Comparison of ENCODE assay signal across 16 cellular contexts in the genomic region with DNA sequence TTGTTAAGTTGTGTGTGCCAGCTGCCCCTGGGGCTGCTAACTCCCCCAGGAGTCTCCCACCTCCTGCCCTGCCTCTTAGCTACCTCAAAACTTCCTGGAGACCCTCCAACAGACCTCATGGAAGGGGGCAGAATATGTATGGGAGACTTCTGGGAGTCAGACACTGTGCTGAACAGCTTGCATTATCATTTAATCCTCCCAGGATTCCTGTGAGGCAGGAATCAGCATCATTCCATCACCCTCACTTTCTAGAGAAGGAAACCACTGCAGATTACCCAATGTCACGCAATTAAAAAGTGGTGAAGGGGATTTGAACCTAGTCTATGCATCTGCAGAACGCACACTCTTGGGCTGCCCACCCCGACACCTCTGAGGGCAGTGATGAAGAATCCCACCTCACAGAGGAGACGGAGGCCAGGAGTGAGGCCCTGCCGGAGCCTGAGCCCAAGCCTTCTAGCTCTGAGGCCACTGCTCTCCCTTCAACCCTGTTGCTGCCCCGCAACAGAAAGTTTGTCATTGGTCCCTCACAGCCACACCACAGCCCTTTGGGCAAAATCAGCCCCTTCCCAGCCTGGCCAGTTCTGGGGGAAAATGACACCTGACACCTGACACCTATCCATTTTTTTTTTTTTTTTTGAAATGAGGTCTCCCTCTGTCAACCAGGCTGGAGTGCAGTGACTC. TPM values are rescaled to one million over a fixed set of nuclear protein-coding genes. Genes with fewer than 3 reads are reported as not detected.
DNase-seq lines count a peak whose midpoint lies in the region; ATAC-seq and TF ChIP-seq lines count a peak whose summit lies in the region.
"Had no signal": no experiment of that assay in that cellular context is flagged by ENCODE, and none has a peak within 500 bp of the region (broad histone marks: within the 10 kb centered on the region; RNA-seq: fewer than 3 reads in every experiment).

No MANE protein-coding gene starts in this region.

- H3K27ac ChIP-seq in sigmoid colon: peak overlapping the region; percentile 96 to 98 (median 98)
- H3K27ac ChIP-seq: BLaER1 treated with 17β-estradiol and CSF1 and Interleukin-3, amounts not matched to agents 10 nM and 100 nM had no signal

- peaks cover 70 to 76% (median 71%) of the 10 kb centered on the region in 4 donors for H3K36me3 ChIP-seq in sigmoid colon
- H3K36me3 ChIP-seq: BLaER1 treated with 17β-estradiol and CSF1 and Interleukin-3, amounts not matched to agents 10 nM and 100 nM had no signal

- H3K4me3 ChIP-seq in AG10803 (ENCODE audit: low read length): peak overlapping the region; percentile 99
- peak overlapping the region; percentile 75 to 95 (median 84) for H3K4me3 ChIP-seq in sigmoid colon
- H3K4me3 ChIP-seq: BLaER1 treated with 17β-estradiol and CSF1 and Interleukin-3, amounts not matched to agents 10 nM and 100 nM had no signal

- WGBS in sigmoid colon, 2 donors: 85 to 88% methylated on average over 6 of the region's 6 CpGs

- TF ChIP-seq POLR2A in sigmoid colon (IDR thresholded peaks at IDR 0.05): peak; percentile 13 to 34

- H3K4me1 ChIP-seq in sigmoid colon: peaks cover 0 to 36% (median 29%) of the 10 kb centered on the region in 4 donors

- H3K9me3 ChIP-seq in sigmoid colon: no peaks in the 10 kb centered on the region
- H3K9me3 ChIP-seq: BLaER1 treated with 17β-estradiol and CSF1 and Interleukin-3, amounts not matched to agents 10 nM and 100 nM had no signal

- intact Hi-C loops in sigmoid colon (cut with DNase I): no loop called here

- no peaks in the 10 kb centered on the region for H3K27me3 ChIP-seq in sigmoid colon
- H3K27me3 ChIP-seq: BLaER1 treated with 17β-estradiol and CSF1 and Interleukin-3, amounts not matched to agents 10 nM and 100 nM had no signal

- DNase-seq in AG10803 (ENCODE audit: low read depth) (peak; percentile 43), amniotic epithelial cell (ENCODE audit: low read depth) (peak; percentile 65), iPS-NIHi11 (ENCODE audit: low spot score) (peak; percentile 51), sigmoid colon (peak; percentile 66)
- DNase-seq in stimulated activated CD4-positive, alpha-beta T cell treated with anti-CD3 and anti-CD28 coated beads, Interleukin-2, amount 100 ng/mL, for 48 hours: no peak
- DNase-seq: activated CD4-positive, alpha-beta memory T cell treated with anti-CD3 and anti-CD28 coated beads for 36 hours; activated naive CD4-positive, alpha-beta T cell treated with anti-CD3 and anti-CD28 coated beads for 36 hours; naive thymus-derived CD8-positive, alpha-beta T cell; NCI-H1930 had no signal

- TF ChIP-seq CTCF in AG10803 (conservative IDR thresholded peaks at IDR 0.05; ENCODE audit: low read length) (no peak), sigmoid colon (IDR thresholded peaks at IDR 0.05) (no peak)

- TF ChIP-seq EP300 in sigmoid colon (IDR thresholded peaks at IDR 0.05): no peak

- ATAC-seq in HG03095 (IDR thresholded peaks at IDR 0.05; ENCODE audit: unreplicated experiment): no peak
- no peak for ATAC-seq in GM21576 (IDR thresholded peaks at IDR 0.05; ENCODE audit: unreplicated experiment)
- ATAC-seq in GM18873 (IDR thresholded peaks at IDR 0.05; ENCODE audit: low FRiP score, unreplicated experiment): no peak
- ATAC-seq: naive thymus-derived CD8-positive, alpha-beta T cell had no signal

RNA-seq across cellular contexts. Expression of a gene that starts 30.3 kb away (rescaled TPM):
- 1 to 10 TPM; 3.0 to 9.6 (median 5.6) TPM for total RNA-seq in sigmoid colon
- polyA plus RNA-seq in sigmoid colon: under 1 TPM in 1 of 3 donors, not detected in 2; 0.82 TPM
- total RNA-seq: activated CD4-positive, alpha-beta memory T cell treated with anti-CD3 and anti-CD28 coated beads for 36 hours; activated naive CD4-positive, alpha-beta T cell treated with anti-CD3 and anti-CD28 coated beads for 36 hours; naive thymus-derived CD8-positive, alpha-beta T cell; subcutaneous adipose tissue; T-helper 1 cell treated with Interleukin-12 subunit alpha and Interleukin-12 subunit beta and Interleukin-4 antibody, amounts not matched to agents 30 ng/mL and 1 ng/mL, for 36 hours had no signal
- polyA plus RNA-seq: IgD-negative memory B cell; naive thymus-derived CD8-positive, alpha-beta T cell had no signal

RNA-seq across cellular contexts. Expression of a gene that starts 51.6 kb away (rescaled TPM):
- total RNA-seq in sigmoid colon: 1 to 10 TPM; 2.5 to 3.9 (median 3.5) TPM
- polyA plus RNA-seq in sigmoid colon: 1 to 10 TPM in 2 of 3 donors, under 1 TPM in 1; 0.69 to 7.4 (median 1.2) TPM

Comparison
In these comparisons a context has a peak if more than half of its experiments do, and no peak if none do; other contexts are left out.
1. DNase-seq: peak in AG10803 (single experiment), amniotic epithelial cell (single experiment), iPS-NIHi11 (single experiment) and sigmoid colon (single experiment); none in stimulated activated CD4-positive, alpha-beta T cell treated with anti-CD3 and anti-CD28 coated beads, Interleukin-2, amount 100 ng/mL, for 48 hours (0 of 2).